11 cellular contexts compared by ENCODE assay signal in the genomic region with DNA sequence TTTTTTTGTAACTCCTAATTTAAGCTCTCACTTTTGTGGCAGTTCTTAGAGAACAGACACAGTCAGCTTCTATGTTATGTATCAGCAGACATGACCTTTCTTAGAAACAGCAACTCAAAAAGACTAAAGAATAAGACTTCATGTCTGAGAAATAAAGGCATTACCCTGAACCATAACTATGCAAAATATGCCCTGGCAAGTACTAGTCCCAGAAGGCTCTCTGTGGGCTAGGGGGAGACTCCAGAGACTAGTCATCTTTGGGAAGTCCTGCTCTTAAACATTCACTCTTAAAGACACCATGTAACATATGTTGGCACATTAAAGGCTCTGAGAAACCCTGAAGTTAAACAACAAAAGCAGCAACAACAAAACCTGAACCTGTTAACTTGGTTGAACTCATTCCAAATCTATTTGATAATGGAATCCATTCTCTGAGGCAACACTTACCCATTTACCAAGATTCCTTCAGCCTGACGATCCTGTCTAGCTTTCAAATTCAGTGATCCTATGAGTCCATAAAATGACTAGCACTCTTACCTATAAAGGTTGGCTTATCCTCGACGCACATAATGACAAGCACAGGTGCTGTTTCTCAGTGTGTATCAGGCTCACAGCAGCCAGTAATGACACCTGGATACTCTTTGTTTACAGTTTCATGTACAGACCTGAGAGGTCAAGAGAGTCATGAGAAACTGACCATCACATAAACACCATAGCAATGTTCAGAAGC.
DNase-seq lines count a peak whose midpoint lies in the region; ATAC-seq, FAIRE-seq and TF ChIP-seq lines count a peak whose summit lies in the region.
"Had no signal": no experiment of that assay in that cellular context is flagged by ENCODE, and none has a peak within 500 bp of the region (broad histone marks: within the 10 kb centered on the region; RNA-seq: fewer than 3 reads in every experiment).

No MANE protein-coding gene starts in this region.

- no peak overlapping the region for H4K5ac ChIP-seq in H9 (ENCODE audit: insufficient read length, low read depth, low read length)

- no peak overlapping the region for H3K4me2 ChIP-seq in H9 (ENCODE audit: insufficient read depth, insufficient read length, low read length)

- WGBS in H9 (ENCODE audit: extremely low coverage, insufficient read length, low lambda C conversion rate) = no CpG with 5 or more reads among the region's 3 CpGs
- WGBS in esophagus squamous epithelium, 2 donors = 58 to 63% methylated on average over 3 of the region's 3 CpGs

- CTCF ChIA-PET in HEK293T (lab: Yijun Ruan, JAX) = no interaction called here

- peak; percentile 85 for FAIRE-seq in GM12891 (lab: Jason Lieb, UNC)

- no peaks in the 10 kb centered on the region for H3K36me3 ChIP-seq in esophagus squamous epithelium

- H4K20me1 ChIP-seq in H9 (ENCODE audit: control insufficient read depth, insufficient read depth, insufficient read length) = no peaks in the 10 kb centered on the region

- POLR2A ChIA-PET in HEK293T (lab: Yijun Ruan, JAX) = no interaction called here

- H3T11ph ChIP-seq in H9 (ENCODE audit: low read length) = no peak overlapping the region

- no peaks in the 10 kb centered on the region for H3K23me2 ChIP-seq in H9 (ENCODE audit: insufficient read length, low read depth, low read length, poor library complexity, severe bottlenecking)

- H3K18ac ChIP-seq in H9 (ENCODE audit: insufficient read length, low read depth, low read length) = no peak overlapping the region

- H3K79me1 ChIP-seq in H9 (ENCODE audit: insufficient read depth, low read depth, low read length, poor library complexity, severe bottlenecking) = no peaks in the 10 kb centered on the region

- no peaks in the 10 kb centered on the region for H3K27me3 ChIP-seq in H9 (ENCODE audit: insufficient read depth, low read length)
- H3K27me3 ChIP-seq in esophagus squamous epithelium = no peaks in the 10 kb centered on the region

- no peak overlapping the region for H2AFZ ChIP-seq in H9 (ENCODE audit: low read length)

- no peak overlapping the region for H3K4ac ChIP-seq in H9 (ENCODE audit: low read depth, low read length)

- H3K4me1 ChIP-seq in H9 (ENCODE audit: insufficient read depth, low read length) (peaks cover 4% of the 10 kb centered on the region; the same call in 1 of the 2 replicates), esophagus squamous epithelium (peaks cover 0 to 29% (median 21%) of the 10 kb centered on the region in 3 donors)

- H2BK120ac ChIP-seq in H9 (ENCODE audit: low read depth, low read length, poor library complexity, severe bottlenecking) = no peak overlapping the region

- H3K79me2 ChIP-seq in H9 (ENCODE audit: insufficient read depth, low read length) = no peaks in the 10 kb centered on the region

- DNase-seq in GM12891 (ENCODE audit: insufficient read length, low spot score) (no peak), NCI-H226 (peak; percentile 79), iris pigment epithelial cell (ENCODE audit: low read depth) (peak; percentile 92), H9 (no peak), esophagus squamous epithelium (lab: John Stamatoyannopoulos, UW) (no peak), HEK293T (ENCODE audit: extremely low spot score) (no peak)
- DNase-seq: activated CD8-positive, alpha-beta memory T cell treated with anti-CD3 and anti-CD28 coated beads for 24 hours; PC-3 had no signal

- H2BK15ac ChIP-seq in H9 (ENCODE audit: low read depth, low read length) = no peak overlapping the region

- H2BK12ac ChIP-seq in H9 (ENCODE audit: insufficient read length, low read depth, low read length) = no peak overlapping the region

- no peak overlapping the region for H4K91ac ChIP-seq in H9 (ENCODE audit: insufficient read length, low read depth, low read length)

- no peaks in the 10 kb centered on the region for H3K27me3 Mint-ChIP-seq in H9 (ENCODE audit: low read depth)

- no peak overlapping the region for H3K9ac ChIP-seq in H9 (ENCODE audit: extremely low read depth, insufficient read length, low read length)

- H3K4me3 ChIP-seq in esophagus squamous epithelium = no peak overlapping the region

- H3K27ac ChIP-seq in H9 (ENCODE audit: insufficient read length, low read depth, low read length) (no peak overlapping the region), esophagus squamous epithelium (no peak overlapping the region)

- no peak for TF ChIP-seq POLR2A in GM12891 (IDR thresholded peaks at IDR 0.05; ENCODE audit: low read depth, low read length)
- no peak for TF ChIP-seq POLR2A in esophagus squamous epithelium (IDR thresholded peaks at IDR 0.05)

- H3K27ac Mint-ChIP-seq in H9 = peak overlapping the region in 1 of 3 experiments; percentile 17; a peak in 1 of 7 replicates
- H3K27ac Mint-ChIP-seq: nephron had no signal

- H3K9me3 Mint-ChIP-seq in H9 = no peaks in the 10 kb centered on the region
- H3K9me3 Mint-ChIP-seq: nephron had no signal

- H2AK5ac ChIP-seq in H9 (ENCODE audit: insufficient read length, low read length) = no peak overlapping the region

- H3K14ac ChIP-seq in H9 (ENCODE audit: insufficient read depth, low read length) = no peak overlapping the region

- H3K56ac ChIP-seq in H9 (ENCODE audit: insufficient read length, low read depth, low read length) = no peak overlapping the region

- no peaks in the 10 kb centered on the region for H3K9me3 ChIP-seq in H9 (ENCODE audit: control insufficient read depth, low read depth, low read length)
- no peaks in the 10 kb centered on the region for H3K9me3 ChIP-seq in esophagus squamous epithelium

- no peak overlapping the region for H2BK20ac ChIP-seq in H9 (ENCODE audit: low read depth, low read length, poor library complexity, severe bottlenecking)

- peak; percentile 42 for ATAC-seq in GM21576 (IDR thresholded peaks at IDR 0.05; ENCODE audit: unreplicated experiment)
- ATAC-seq in GM21390 (IDR thresholded peaks at IDR 0.05; ENCODE audit: unreplicated experiment) = no peak
- ATAC-seq: PC-3 had no signal

- no peak overlapping the region for H4K8ac ChIP-seq in H9 (replicated peaks; ENCODE audit: insufficient read length, low read depth, low read length)

- intact Hi-C loops in esophagus squamous epithelium (cut with DNase I) = no loop called here

- H2BK5ac ChIP-seq in H9 (ENCODE audit: insufficient read length, low read length) = no peak overlapping the region

- H3K36me3 Mint-ChIP-seq in H9 (ENCODE audit: insufficient read depth in 1 of 3, low read depth in 3 of 3) = no peaks in the 10 kb centered on the region

- TF ChIP-seq CTCF in H9 (conservative IDR thresholded peaks at IDR 0.05) (no peak), esophagus squamous epithelium (IDR thresholded peaks at IDR 0.05) (no peak)

- peaks cover 42% of the 10 kb centered on the region in 2 experiments for H3K4me1 Mint-ChIP-seq in H9

- no peak overlapping the region for H3K23ac ChIP-seq in H9 (ENCODE audit: insufficient read length, low read depth, low read length)

- H3K4me3 Mint-ChIP-seq in H9 = no peak overlapping the region
- H3K4me3 Mint-ChIP-seq: nephron had no signal

TF ChIP-seq in GM12891, 5 proteins besides CTCF, POLR2A, EP300 and RAD21:
- TF ChIP-seq SPI1 (IDR thresholded peaks at IDR 0.05; ENCODE audit: low read depth, low read length) (no peak), TAF1 (IDR thresholded peaks at IDR 0.05; ENCODE audit: low read depth, low read length) (no peak), POU2F2 (IDR thresholded peaks at IDR 0.05; ENCODE audit: low read depth, low read length) (no peak), POLR2AphosphoS5 (IDR thresholded peaks at IDR 0.05; ENCODE audit: low read depth, low read length) (no peak), PAX5 (IDR thresholded peaks at IDR 0.05; ENCODE audit: insufficient read depth, low read length, severe bottlenecking) (no peak)

TF ChIP-seq in HEK293T, 16 proteins besides CTCF, POLR2A, EP300 and RAD21:
- TF ChIP-seq BHLHE40 (IDR thresholded peaks at IDR 0.05; ENCODE audit: borderline replicate concordance) = no peak
- no peak for TF ChIP-seq FOXA1 (IDR thresholded peaks at IDR 0.05)
- TF ChIP-seq ZNF384 (IDR thresholded peaks at IDR 0.05) = no peak
- no peak for TF ChIP-seq PKNOX1 (IDR thresholded peaks at IDR 0.05)
- TF ChIP-seq CTBP1 (IDR thresholded peaks at IDR 0.05; ENCODE audit: borderline replicate concordance) = no peak
- no peak for TF ChIP-seq FOXM1 (IDR thresholded peaks at IDR 0.05; ENCODE audit: borderline replicate concordance)
- TF ChIP-seq HDGF (IDR thresholded peaks at IDR 0.05; ENCODE audit: borderline replicate concordance) = no peak
- TF ChIP-seq ELF4 (IDR thresholded peaks at IDR 0.05) = no peak
- TF ChIP-seq FOXK2 (IDR thresholded peaks at IDR 0.05) = no peak
- no peak for TF ChIP-seq L3MBTL2 (conservative IDR thresholded peaks at IDR 0.05)
- TF ChIP-seq NFRKB (IDR thresholded peaks at IDR 0.05) = no peak
- TF ChIP-seq SUZ12 (IDR thresholded peaks at IDR 0.05) = no peak
- TF ChIP-seq ARNT (IDR thresholded peaks at IDR 0.05) = no peak
- no peak for TF ChIP-seq SP1 (IDR thresholded peaks at IDR 0.05)
- TF ChIP-seq LEF1 (IDR thresholded peaks at IDR 0.05; ENCODE audit: borderline replicate concordance) = no peak
- TF ChIP-seq TARDBP (IDR thresholded peaks at IDR 0.05) = no peak

Comparison
In these comparisons a context has a peak if more than half of its experiments do, and no peak if none do; other contexts are left out.
1. DNase-seq: peak in NCI-H226 (single experiment) and iris pigment epithelial cell (single experiment); none in GM12891 (single experiment), H9 (single experiment), esophagus squamous epithelium (single experiment) and HEK293T (single experiment).